Comparison of ENCODE assay signal across 1 cellular context in genomic region chr15:35545825-35546580, GRCh38.
A peak's percentile ranks its signal among the peaks of the same experiment; 100 is the strongest.
TF ChIP-seq lines count a peak whose summit lies in the region.

DPH6 (minus strand) TSS chr15:35546165; CDS start chr15:35546141, 24 bp downstream.

TF ChIP-seq in HepG2, 621 proteins besides CTCF, POLR2A, EP300 and RAD21 (continued from another document and continues in another):
- TF ChIP-seq ZBED4 (CRISPR knock-in tag; IDR thresholded peaks at IDR 0.05; ENCODE audit: borderline replicate concordance) (no peak; the same call in 1 of the 2 replicates), ZNF766 (CRISPR knock-in tag; IDR thresholded peaks at IDR 0.05; ENCODE audit: borderline replicate concordance) (peak; percentile 44; the same call in 1 of the 2 replicates), ZBTB10 (CRISPR knock-in tag; IDR thresholded peaks at IDR 0.05; ENCODE audit: borderline replicate concordance) (peak; percentile 52; the same call in 1 of the 2 replicates), MAFK (conservative IDR thresholded peaks at IDR 0.05 in 1 of 2, IDR thresholded peaks at IDR 0.05 in 1 of 2; ENCODE audit: low read length in 2 of 2) (no peak), TEF (CRISPR knock-in tag; IDR thresholded peaks at IDR 0.05) (no peak), CEBPB (IDR thresholded peaks at IDR 0.05; ENCODE audit: borderline replicate concordance, low read depth, low read length) (no peak), ZMAT3 (CRISPR knock-in tag; conservative IDR thresholded peaks at IDR 0.05) (peak; percentile 78), RFXAP (CRISPR knock-in tag; IDR thresholded peaks at IDR 0.05; ENCODE audit: borderline replicate concordance) (0 out of 2 replicates have a peak, but pooled peaks have one; percentile 79), SOX13 (IDR thresholded peaks at IDR 0.05) (no peak), SOX13 (CRISPR knock-in tag; conservative IDR thresholded peaks at IDR 0.05 in 1 of 2, IDR thresholded peaks at IDR 0.05 in 1 of 2) (no peak), ARID5B (CRISPR knock-in tag; IDR thresholded peaks at IDR 0.05) (peak; percentile 41; the same call in 1 of the 2 replicates), FOXK1 (CRISPR knock-in tag; IDR thresholded peaks at IDR 0.05; ENCODE audit: borderline replicate concordance, low read depth) (peak; percentile 72; the same call in 1 of the 2 replicates), SRF (IDR thresholded peaks at IDR 0.05; ENCODE audit: low read depth, low read length) (no peak), UBTF (CRISPR knock-in tag; IDR thresholded peaks at IDR 0.05) (peak; percentile 80), HCFC1 (IDR thresholded peaks at IDR 0.05; ENCODE audit: low read depth, low read length) (peak; percentile 66; the same call in 1 of the 2 replicates), ZNF276 (CRISPR knock-in tag; IDR thresholded peaks at IDR 0.05; ENCODE audit: low read depth) (no peak), HOXD1 (CRISPR knock-in tag; IDR thresholded peaks at IDR 0.05) (0 out of 2 replicates have a peak, but pooled peaks have one; percentile 27), THRA (CRISPR knock-in tag; IDR thresholded peaks at IDR 0.05; ENCODE audit: borderline replicate concordance) (0 out of 2 replicates have a peak, but pooled peaks have one; percentile 25), NCOR1 (IDR thresholded peaks at IDR 0.05; ENCODE audit: borderline replicate concordance, low read length) (no peak), NKX3-1 (CRISPR knock-in tag; IDR thresholded peaks at IDR 0.05) (peak; percentile 31; the same call in 1 of the 2 replicates), TBX2 (CRISPR knock-in tag; IDR thresholded peaks at IDR 0.05; ENCODE audit: borderline replicate concordance) (peak; percentile 22; the same call in 1 of the 2 replicates), BATF2 (CRISPR knock-in tag; IDR thresholded peaks at IDR 0.05) (0 out of 2 replicates have a peak, but pooled peaks have one; percentile 57), NCOA2 (CRISPR knock-in tag; IDR thresholded peaks at IDR 0.05) (peak; percentile 42; the same call in 1 of the 2 replicates), ZNF12 (CRISPR knock-in tag; IDR thresholded peaks at IDR 0.05) (0 out of 2 replicates have a peak, but pooled peaks have one; percentile 13), FOXP1 (IDR thresholded peaks at IDR 0.05) (no peak), FOXP1 (CRISPR knock-in tag; IDR thresholded peaks at IDR 0.05) (no peak), TRIM22 (IDR thresholded peaks at IDR 0.05) (no peak), RXRB (CRISPR knock-in tag; IDR thresholded peaks at IDR 0.05; ENCODE audit: borderline replicate concordance) (peak; percentile 46; the same call in 1 of the 2 replicates), ZNF557 (CRISPR knock-in tag; IDR thresholded peaks at IDR 0.05) (0 out of 2 replicates have a peak, but pooled peaks have one; percentile 20), E2F5 (CRISPR knock-in tag; conservative IDR thresholded peaks at IDR 0.05) (peak; percentile 64; the same call in 1 of the 2 replicates), TCF7L2 (IDR thresholded peaks at IDR 0.05; ENCODE audit: low read depth, low read length) (no peak), ZBTB25 (CRISPR knock-in tag; IDR thresholded peaks at IDR 0.05) (peak; percentile 44), SAP130 (CRISPR knock-in tag; IDR thresholded peaks at IDR 0.05; ENCODE audit: low read depth) (peak; percentile 54), BCL6 (CRISPR knock-in tag; IDR thresholded peaks at IDR 0.05) (no peak)
